ENCODE assay signal across 33 cellular contexts in genomic region chr4:61543976-61544375, GRCh38.
"Had no signal": no experiment of that assay in that cellular context is flagged by ENCODE, and none has a peak within 500 bp of the region (broad histone marks: within the 10 kb centered on the region; RNA-seq: fewer than 3 reads in every experiment).

No MANE protein-coding gene starts in this region.

- H3K4me1 ChIP-seq: ascending aorta, body of pancreas had no signal

- DNase-seq: activated B cell treated with CpG ODN at 0.5 μM for 24 hours; activated CD4-positive, alpha-beta memory T cell treated with anti-CD3 and anti-CD28 coated beads, Interleukin-2, amount 10 ng/mL, durations not matched to agents 7 days and 5 days; activated CD4-positive, alpha-beta T cell treated with anti-CD3 and anti-CD28 coated beads for 1 hour; activated CD4-positive, alpha-beta T cell treated with anti-CD3 and anti-CD28 coated beads, Interleukin-2, amount 10 ng/mL, durations not matched to agents 24 days and 14 days; activated CD8-positive, alpha-beta memory T cell treated with anti-CD3 and anti-CD28 coated beads, Interleukin-2, amount 50 U/mL, for 48 hours; activated effector memory CD4-positive, alpha-beta T cell treated with Interleukin-2 at 50 U/mL for 16 hours; activated naive CD4-positive, alpha-beta T cell; activated T-cell treated with anti-CD3 and anti-CD28 coated beads, Interleukin-2, amount 50 U/mL, for 1 hour; amniotic stem cell; body of pancreas; IMR-90; Kasumi-1; KBM-7; MV-4-11; NCI-H1092 treated with DMSO at 0.1 percent for 48 hours; NCI-H1417 treated with DMSO at 0.1 percent for 48 hours; NCI-H1694; NCI-H2029; NCI-H2107; NCI-H2171 treated with DMSO at 0.1 percent for 48 hours; NCI-H345; NCI-H510A; NCI-H69; SIG-M5; T-cell; T-helper 2 cell; T1000 had no signal

- H3K27me3 ChIP-seq: ascending aorta, body of pancreas, cardiac muscle cell had no signal

- FAIRE-seq: RCC 7860, TTC549 had no signal

- H3K27ac Mint-ChIP-seq: activated B cell treated with CpG ODN at 0.5 μM for 24 hours; activated CD4-positive, alpha-beta memory T cell treated with anti-CD3 and anti-CD28 coated beads, Interleukin-2, amount 10 ng/mL, durations not matched to agents 7 days and 5 days; activated CD4-positive, alpha-beta T cell treated with anti-CD3 and anti-CD28 coated beads, Interleukin-2, amount 10 ng/mL, durations not matched to agents 24 days and 14 days; activated naive CD4-positive, alpha-beta T cell treated with anti-CD3 and anti-CD28 coated beads, Interleukin-2, amount 50 U/mL, for 24 hours; activated T-helper 1 cell treated with anti-CD3 and anti-CD28 coated beads, Interleukin-12 subunit alpha, Interleukin-12 subunit beta, Interleukin-2, Interleukin-4 antibody, amounts not matched to agents 30 ng/mL and 10 ng/mL and 1 ng/mL, durations not matched to agents 14 hours and 24 hours and 36 hours; T-cell had no signal

- H3K9me3 Mint-ChIP-seq: activated CD4-positive, alpha-beta T cell treated with anti-CD3 and anti-CD28 coated beads, Interleukin-2, amount 10 ng/mL, durations not matched to agents 24 days and 14 days had no signal

- H3K27me3 Mint-ChIP-seq: activated B cell treated with CpG ODN at 0.5 μM for 24 hours; activated CD4-positive, alpha-beta memory T cell treated with anti-CD3 and anti-CD28 coated beads, Interleukin-2, amount 10 ng/mL, durations not matched to agents 7 days and 5 days; activated CD4-positive, alpha-beta T cell treated with anti-CD3 and anti-CD28 coated beads, Interleukin-2, amount 10 ng/mL, durations not matched to agents 24 days and 14 days; activated naive CD4-positive, alpha-beta T cell treated with anti-CD3 and anti-CD28 coated beads, Interleukin-2, amount 50 U/mL, for 24 hours; T-cell had no signal

- H3K27ac ChIP-seq: ascending aorta, body of pancreas, cardiac muscle cell had no signal

- H3K36me3 ChIP-seq: ascending aorta, cardiac muscle cell had no signal

- H3K4me3 Mint-ChIP-seq: activated B cell treated with CpG ODN at 0.5 μM for 24 hours; activated CD4-positive, alpha-beta memory T cell treated with anti-CD3 and anti-CD28 coated beads, Interleukin-2, amount 10 ng/mL, durations not matched to agents 7 days and 5 days; activated CD4-positive, alpha-beta T cell treated with anti-CD3 and anti-CD28 coated beads, Interleukin-2, amount 10 ng/mL, durations not matched to agents 24 days and 14 days; activated naive CD4-positive, alpha-beta T cell treated with anti-CD3 and anti-CD28 coated beads, Interleukin-2, amount 50 U/mL, for 24 hours; activated T-helper 1 cell treated with anti-CD3 and anti-CD28 coated beads, Interleukin-12 subunit alpha, Interleukin-12 subunit beta, Interleukin-2, Interleukin-4 antibody, amounts not matched to agents 30 ng/mL and 10 ng/mL and 1 ng/mL, durations not matched to agents 14 hours and 24 hours and 36 hours; T-cell had no signal

- H3K4me3 ChIP-seq: ascending aorta, body of pancreas, cardiac muscle cell had no signal

- H3K9me3 ChIP-seq: ascending aorta, body of pancreas had no signal

- H3K36me3 Mint-ChIP-seq: activated naive CD4-positive, alpha-beta T cell treated with anti-CD3 and anti-CD28 coated beads, Interleukin-2, amount 50 U/mL, for 24 hours; T-cell had no signal

- ATAC-seq: body of pancreas, T-cell had no signal

- H3K4me1 Mint-ChIP-seq: activated B cell treated with CpG ODN at 0.5 μM for 24 hours; activated CD4-positive, alpha-beta memory T cell treated with anti-CD3 and anti-CD28 coated beads, Interleukin-2, amount 10 ng/mL, durations not matched to agents 7 days and 5 days; activated CD4-positive, alpha-beta T cell treated with anti-CD3 and anti-CD28 coated beads, Interleukin-2, amount 10 ng/mL, durations not matched to agents 24 days and 14 days; activated naive CD4-positive, alpha-beta T cell treated with anti-CD3 and anti-CD28 coated beads, Interleukin-2, amount 50 U/mL, for 24 hours; T-cell had no signal
